ENCODE assay signal across 14 cellular contexts in the genomic region with DNA sequence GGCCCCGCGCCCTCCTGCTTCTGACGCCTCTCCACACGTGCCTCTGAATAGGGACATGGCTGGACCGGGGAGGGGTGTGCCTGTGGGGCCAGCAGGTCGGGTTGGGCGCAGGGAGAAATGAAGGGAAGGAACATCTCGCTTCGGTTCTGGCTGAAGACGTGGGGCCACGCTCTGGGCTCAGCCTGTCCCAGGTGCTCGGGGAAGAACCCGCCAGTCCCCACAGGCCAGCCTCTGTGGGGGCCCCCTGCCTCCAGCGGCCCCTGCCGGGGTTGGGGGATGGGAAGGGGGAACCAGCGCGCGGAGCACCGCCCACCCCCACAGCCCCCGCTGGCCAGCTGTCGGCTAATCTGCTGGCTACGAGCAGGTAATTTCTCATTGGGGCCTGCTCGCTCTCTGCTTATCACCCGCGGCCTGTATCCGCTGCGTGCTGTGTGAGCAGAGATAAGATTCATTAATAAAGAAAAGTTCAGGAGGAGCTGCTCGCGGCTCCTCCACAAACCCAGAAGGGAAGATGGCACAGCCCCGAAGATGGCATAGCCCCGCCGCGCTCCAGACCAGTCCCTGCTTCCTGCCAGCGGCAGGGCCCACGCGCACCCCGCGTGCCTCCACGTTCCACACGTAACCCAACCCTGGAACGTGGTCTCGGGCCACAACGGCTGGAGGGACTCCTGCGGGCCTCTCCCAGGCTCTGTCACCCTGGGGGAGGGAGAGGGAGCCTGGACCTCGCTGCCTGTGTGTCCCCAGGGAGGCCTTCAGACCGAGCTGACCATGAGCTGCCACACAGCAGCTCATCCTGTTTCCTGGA.
DNase-seq lines count a peak whose midpoint lies in the region; ATAC-seq and TF ChIP-seq lines count a peak whose summit lies in the region.
"Had no signal": no experiment of that assay in that cellular context is flagged by ENCODE, and none has a peak within 500 bp of the region (broad histone marks: within the 10 kb centered on the region; RNA-seq: fewer than 3 reads in every experiment).

No MANE protein-coding gene starts in this region.

- ATAC-seq in activated naive CD4-positive, alpha-beta T cell treated with anti-CD3 and anti-CD28 coated beads, Interleukin-2, amount 50 U/mL, for 72 hours: no peak
- no peak for ATAC-seq in stimulated activated naive B cell treated with anti-CD40 and anti-IgM and Interleukin-4, amounts not matched to agents 10 μg/mL and 1 μg/mL and 100 μg/mL, for 72 hours (replicated peaks)
- ATAC-seq: stimulated activated effector memory CD8-positive, alpha-beta T cell treated with anti-CD3 and anti-CD28 coated beads, Interleukin-12 subunit alpha, Interleukin-12 subunit beta, amount 100 ng/mL, for 72 hours had no signal

- H3K9ac ChIP-seq in iPS-15b (ENCODE audit: low read depth, low read length): peak overlapping the region; percentile 47

- TF ChIP-seq CTCF in WERI-Rb-1 (IDR thresholded peaks at IDR 0.05; ENCODE audit: low read depth, low read length): no peak

- H3K27ac Mint-ChIP-seq in activated naive CD4-positive, alpha-beta T cell treated with anti-CD3 and anti-CD28 coated beads, Interleukin-2, amount 50 U/mL, for 72 hours: peak overlapping the region in 1 of 2 donors; percentile 40
- peak overlapping the region; percentile 25 for H3K27ac Mint-ChIP-seq in stimulated activated naive B cell treated with anti-CD40 and anti-IgM and Interleukin-4, amounts not matched to agents 10 μg/mL and 1 μg/mL and 100 μg/mL, for 72 hours

- H3K27me3 ChIP-seq in WERI-Rb-1 (ENCODE audit: insufficient read depth, low read depth, severe bottlenecking) (no peaks in the 10 kb centered on the region), iPS-15b (ENCODE audit: control insufficient read depth, insufficient read depth, low read length) (no peaks in the 10 kb centered on the region), SJCRH30 (no peaks in the 10 kb centered on the region)
- H3K27me3 ChIP-seq: vagina had no signal

- H3K36me3 Mint-ChIP-seq in activated naive CD4-positive, alpha-beta T cell treated with anti-CD3 and anti-CD28 coated beads, Interleukin-2, amount 50 U/mL, for 72 hours: no peaks in the 10 kb centered on the region
- peaks cover 16 to 20% of the 10 kb centered on the region in 2 donors for H3K36me3 Mint-ChIP-seq in stimulated activated naive B cell treated with anti-CD40 and anti-IgM and Interleukin-4, amounts not matched to agents 10 μg/mL and 1 μg/mL and 100 μg/mL, for 72 hours
- H3K36me3 Mint-ChIP-seq: naive B cell had no signal

- no peaks in the 10 kb centered on the region for H3K9me3 Mint-ChIP-seq in activated naive CD4-positive, alpha-beta T cell treated with anti-CD3 and anti-CD28 coated beads, Interleukin-2, amount 50 U/mL, for 72 hours
- no peaks in the 10 kb centered on the region for H3K9me3 Mint-ChIP-seq in stimulated activated naive B cell treated with anti-CD40 and anti-IgM and Interleukin-4, amounts not matched to agents 10 μg/mL and 1 μg/mL and 100 μg/mL, for 72 hours
- H3K9me3 Mint-ChIP-seq: naive B cell; stimulated activated effector memory CD8-positive, alpha-beta T cell treated with anti-CD3 and anti-CD28 coated beads, Interleukin-12 subunit alpha, Interleukin-12 subunit beta, amount 100 ng/mL, for 72 hours had no signal

- H3K36me3 ChIP-seq in WERI-Rb-1: no peaks in the 10 kb centered on the region
- H3K36me3 ChIP-seq in iPS-15b (ENCODE audit: control insufficient read depth, insufficient read depth, low read length): no peaks in the 10 kb centered on the region
- H3K36me3 ChIP-seq in SJCRH30: no peaks in the 10 kb centered on the region
- H3K36me3 ChIP-seq: vagina had no signal

- H3K27ac ChIP-seq in WERI-Rb-1: peak overlapping the region; percentile 67
- no peak overlapping the region for H3K27ac ChIP-seq in SJCRH30
- H3K27ac ChIP-seq: vagina had no signal

- H3K4me1 ChIP-seq in iPS-15b (ENCODE audit: control insufficient read depth, insufficient read depth, low read length): no peaks in the 10 kb centered on the region
- H3K4me1 ChIP-seq in SJCRH30: peaks cover 10% of the 10 kb centered on the region
- H3K4me1 ChIP-seq: vagina had no signal

- no peaks in the 10 kb centered on the region for H3K27me3 Mint-ChIP-seq in stimulated activated naive B cell treated with anti-CD40 and anti-IgM and Interleukin-4, amounts not matched to agents 10 μg/mL and 1 μg/mL and 100 μg/mL, for 72 hours
- H3K27me3 Mint-ChIP-seq: naive B cell had no signal

- H3K4me3 Mint-ChIP-seq in stimulated activated naive B cell treated with anti-CD40 and anti-IgM and Interleukin-4, amounts not matched to agents 10 μg/mL and 1 μg/mL and 100 μg/mL, for 72 hours: no peak overlapping the region
- H3K4me3 Mint-ChIP-seq: naive B cell; stimulated activated effector memory CD8-positive, alpha-beta T cell treated with anti-CD3 and anti-CD28 coated beads, Interleukin-12 subunit alpha, Interleukin-12 subunit beta, amount 100 ng/mL, for 72 hours had no signal

- DNase-seq in activated naive CD4-positive, alpha-beta T cell treated with anti-CD3 and anti-CD28 coated beads, Interleukin-2, amount 50 U/mL, for 16 hours: peak; percentile 7
- no peak for DNase-seq in activated naive CD4-positive, alpha-beta T cell treated with anti-CD3 and anti-CD28 coated beads, Interleukin-2, amount 50 U/mL, for 72 hours (ENCODE audit: low spot score in 2 of 2)
- DNase-seq in WERI-Rb-1: peak; percentile 78
- DNase-seq in stimulated activated naive B cell treated with anti-CD40 and anti-IgM and Interleukin-4, amounts not matched to agents 10 μg/mL and 1 μg/mL and 100 μg/mL, for 72 hours: no peak
- DNase-seq in NCI-H2196 treated with DMSO at 0.1 percent for 48 hours (lab: John Stamatoyannopoulos, UW; ENCODE audit: unreplicated experiment): no peak
- DNase-seq in SJCRH30: no peak
- DNase-seq in midbrain (lab: John Stamatoyannopoulos, UW): no peak
- DNase-seq: activated CD4-positive, CD25-positive, alpha-beta regulatory T cell; naive B cell; NCI-H1105 treated with DMSO at 0.1 percent for 48 hours; NCI-H2227 treated with DMSO at 0.1 percent for 48 hours had no signal

- H3K4me1 Mint-ChIP-seq in stimulated activated naive B cell treated with anti-CD40 and anti-IgM and Interleukin-4, amounts not matched to agents 10 μg/mL and 1 μg/mL and 100 μg/mL, for 72 hours: peaks cover 8 to 21% of the 10 kb centered on the region in 2 donors

- no peak overlapping the region; the same call in 1 of the 2 replicates for H3K4me3 ChIP-seq in WERI-Rb-1 (ENCODE audit: low read depth, low read length)
- no peak overlapping the region for H3K4me3 ChIP-seq in iPS-15b (ENCODE audit: low read depth, low read length)
- no peak overlapping the region for H3K4me3 ChIP-seq in SJCRH30
- H3K4me3 ChIP-seq: vagina had no signal

- H3K9me3 ChIP-seq in WERI-Rb-1 (ENCODE audit: severe bottlenecking) (no peaks in the 10 kb centered on the region), iPS-15b (ENCODE audit: control insufficient read depth, insufficient read depth, low read length) (no peaks in the 10 kb centered on the region), SJCRH30 (replicated peaks) (no peaks in the 10 kb centered on the region)
- H3K9me3 ChIP-seq: vagina had no signal

Comparison
In these comparisons a context has a peak if more than half of its experiments do, and no peak if none do; other contexts are left out.
1. DNase-seq: peak in activated naive CD4-positive, alpha-beta T cell treated with anti-CD3 and anti-CD28 coated beads, Interleukin-2, amount 50 U/mL, for 16 hours (single experiment) and WERI-Rb-1 (single experiment); none in activated naive CD4-positive, alpha-beta T cell treated with anti-CD3 and anti-CD28 coated beads, Interleukin-2, amount 50 U/mL, for 72 hours (0 of 2), stimulated activated naive B cell treated with anti-CD40 and anti-IgM and Interleukin-4, amounts not matched to agents 10 μg/mL and 1 μg/mL and 100 μg/mL, for 72 hours (single experiment), NCI-H2196 treated with DMSO at 0.1 percent for 48 hours (single experiment), SJCRH30 (0 of 2) and midbrain (single experiment).